Comparison of ENCODE assay signal across 17 cellular contexts in the genomic region with DNA sequence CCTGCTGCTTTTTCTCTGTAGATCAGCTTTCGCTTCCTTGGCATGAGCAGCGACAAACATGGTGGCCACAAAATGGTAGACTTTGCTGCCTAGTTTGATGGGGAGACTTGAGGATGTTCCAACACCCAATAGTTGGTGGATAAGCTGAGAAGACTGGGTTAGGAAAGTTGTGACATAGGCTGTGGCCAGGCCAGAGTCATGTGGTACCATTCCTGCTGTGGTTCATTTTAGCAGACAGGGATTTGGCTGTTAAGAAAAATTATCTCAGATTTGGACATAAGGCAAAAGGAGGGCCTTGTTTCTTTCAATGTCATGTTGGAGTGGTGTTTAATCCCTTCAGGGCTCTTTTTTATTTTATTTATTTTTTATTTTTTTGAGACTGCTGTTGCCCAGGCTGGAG. TPM values are rescaled to one million over a fixed set of nuclear protein-coding genes. Genes with fewer than 3 reads are reported as not detected.
"Had no signal": no experiment of that assay in that cellular context is flagged by ENCODE, and none has a peak within 500 bp of the region (broad histone marks: within the 10 kb centered on the region; RNA-seq: fewer than 3 reads in every experiment).

No MANE protein-coding gene starts in this region.

- H3K4me1 ChIP-seq: tibial artery, vagina had no signal

- H3K27me3 ChIP-seq: body of pancreas, esophagus squamous epithelium, tibial artery, vagina had no signal

- DNase-seq: activated CD4-positive, alpha-beta T cell treated with anti-CD3 and anti-CD28 coated beads for 1 hour; activated CD4-positive, alpha-beta T cell treated with anti-CD3 and anti-CD28 coated beads, Interleukin-2, amount 50 U/mL, for 48 hours; activated CD8-positive, alpha-beta memory T cell treated with anti-CD3 and anti-CD28 coated beads, Interleukin-2, amount 10 ng/mL, durations not matched to agents 7 days and 5 days; activated effector memory CD4-positive, alpha-beta T cell treated with Interleukin-2 at 50 U/mL for 16 hours; activated T-cell treated with anti-CD3 and anti-CD28 coated beads, Interleukin-2, amount 50 U/mL, for 24 hours; amniotic stem cell; body of pancreas; esophagus squamous epithelium; hypothalamus; mammary epithelial cell; nephron progenitor cell; retina; tibial artery had no signal

- H3K27ac ChIP-seq: esophagus squamous epithelium, tibial artery, vagina had no signal

- H3K4me3 ChIP-seq: body of pancreas, esophagus squamous epithelium, skin epidermis, tibial artery, vagina had no signal

- H3K36me3 ChIP-seq: esophagus squamous epithelium, tibial artery, vagina had no signal

- ATAC-seq: activated CD8-positive, alpha-beta memory T cell treated with anti-CD3 and anti-CD28 coated beads, Interleukin-2, amount 10 ng/mL, durations not matched to agents 7 days and 5 days had no signal

- H3K9me3 ChIP-seq: vagina had no signal

RNA-seq across cellular contexts. Expression of a gene that starts 26.6 kb away (rescaled TPM):
- total RNA-seq: activated CD8-positive, alpha-beta memory T cell treated with anti-CD3 and anti-CD28 coated beads, Interleukin-2, amount 10 ng/mL, durations not matched to agents 7 days and 5 days; dermis microvascular lymphatic vessel endothelial cell; mammary epithelial cell; T-helper 2 cell treated with Interferon-gamma antibody and Interleukin-4, amounts not matched to agents 100 ng/mL and 5 ng/mL, for 36 hours had no signal

RNA-seq across cellular contexts. Expression of a gene that starts 47.2 kb away (rescaled TPM):
- total RNA-seq: activated CD8-positive, alpha-beta memory T cell treated with anti-CD3 and anti-CD28 coated beads, Interleukin-2, amount 10 ng/mL, durations not matched to agents 7 days and 5 days; body of pancreas; dermis microvascular lymphatic vessel endothelial cell; mammary epithelial cell; T-helper 2 cell treated with Interferon-gamma antibody and Interleukin-4, amounts not matched to agents 100 ng/mL and 5 ng/mL, for 36 hours; vagina had no signal
